In genomic region chr1:46539968-46540367, GRCh38 we compare ENCODE assay signal across 15 cellular contexts. TPM values are rescaled to one million over a fixed set of nuclear protein-coding genes. Genes with fewer than 3 reads are reported as not detected.
A peak's percentile ranks its signal among the peaks of the same experiment; 100 is the strongest.
DNase-seq lines count a peak whose midpoint lies in the region; ATAC-seq and TF ChIP-seq lines count a peak whose summit lies in the region.
"Had no signal": no experiment of that assay in that cellular context is flagged by ENCODE, and none has a peak within 500 bp of the region (broad histone marks: within the 10 kb centered on the region; RNA-seq: fewer than 3 reads in every experiment).

No MANE protein-coding gene starts in this region.

- H3K4me2 ChIP-seq in trophoblast cell (ENCODE audit: low read length): no peak overlapping the region

- no peak overlapping the region for H2AFZ ChIP-seq in trophoblast cell (ENCODE audit: insufficient read depth, low read length, poor library complexity)

- peak; percentile 39 for DNase-seq in GM04503 (ENCODE audit: low read depth)
- peak; percentile 69 for DNase-seq in RWPE1 (ENCODE audit: low spot score)
- peak; percentile 44 for DNase-seq in fibroblast of gingiva (ENCODE audit: low read depth)
- DNase-seq in trophoblast cell: peak; percentile 56 to 70
- no peak for DNase-seq in stimulated activated CD4-positive, alpha-beta T cell treated with anti-CD3 and anti-CD28 coated beads, Interleukin-4, amount 100 ng/mL, for 1 hour
- DNase-seq in midbrain (lab: John Stamatoyannopoulos, UW): no peak
- DNase-seq: activated CD4-positive, alpha-beta memory T cell treated with anti-CD3 and anti-CD28 coated beads, Interleukin-2, amount 10 ng/mL, durations not matched to agents 7 days and 5 days; NCI-H1105 treated with DMSO at 0.1 percent for 48 hours; NCI-H524; Peyer's patch had no signal

- H4K91ac ChIP-seq in trophoblast cell (ENCODE audit: low read depth, low read length): no peak overlapping the region

- no CpG with 5 or more reads among the region's 7 CpGs for WGBS in trophoblast cell (ENCODE audit: extremely low coverage, insufficient coverage, insufficient read length)

- no peaks in the 10 kb centered on the region for H3K79me1 ChIP-seq in trophoblast cell (ENCODE audit: low read length)

- CTCF ChIA-PET in RWPE1 (lab: Yijun Ruan, JAX): interaction anchor here (0.6 to 1.5 kb wide), 2 partner anchors 76 to 93 kb away, joined by 4 to 6 read pairs; no protein-coding TSS in a partner anchor

- H3K9ac ChIP-seq in trophoblast cell (ENCODE audit: low read length): no peak overlapping the region

- H2BK12ac ChIP-seq in trophoblast cell (ENCODE audit: low read length): no peak overlapping the region

- ATAC-seq in GM18520 (IDR thresholded peaks at IDR 0.05; ENCODE audit: unreplicated experiment) (no peak), GM19463 (IDR thresholded peaks at IDR 0.05; ENCODE audit: unreplicated experiment) (no peak)
- ATAC-seq: stimulated activated memory B cell treated with anti-CD40 and anti-IgM and Interleukin-4, amounts not matched to agents 10 μg/mL and 1 μg/mL and 100 μg/mL, for 72 hours had no signal

- no peak overlapping the region for H3K4ac ChIP-seq in trophoblast cell (ENCODE audit: low read depth, low read length)

- no peak overlapping the region for H4K12ac ChIP-seq in trophoblast cell (ENCODE audit: low read depth, low read length)

- no peak overlapping the region for H3K23ac ChIP-seq in trophoblast cell (ENCODE audit: low read length)

- H3K14ac ChIP-seq in trophoblast cell (ENCODE audit: low read length): no peak overlapping the region

- H3K27ac ChIP-seq in RWPE1: no peak overlapping the region
- H3K27ac ChIP-seq in trophoblast cell (ENCODE audit: low read depth, low read length): no peak overlapping the region
- H3K27ac ChIP-seq: epithelial cell of prostate, Peyer's patch had no signal

- peaks cover 6% of the 10 kb centered on the region for H3K9me3 ChIP-seq in trophoblast cell (ENCODE audit: insufficient read depth, low read depth, low read length)
- H3K9me3 ChIP-seq: Peyer's patch had no signal

- H2BK120ac ChIP-seq in trophoblast cell (ENCODE audit: insufficient read depth, low read length, poor library complexity): no peak overlapping the region

- H3K36me3 ChIP-seq in trophoblast cell (ENCODE audit: control insufficient read depth in 1 of 2, insufficient read depth in 2 of 2, low read length in 2 of 2): no peaks in the 10 kb centered on the region
- H3K36me3 ChIP-seq: Peyer's patch had no signal

- no peaks in the 10 kb centered on the region for H3K79me2 ChIP-seq in trophoblast cell (ENCODE audit: control insufficient read depth, insufficient read depth, low read length, poor library complexity)

- no peak for TF ChIP-seq CTCF in RWPE1 (conservative IDR thresholded peaks at IDR 0.05; ENCODE audit: low read depth)

- no peak overlapping the region for H3K18ac ChIP-seq in trophoblast cell (ENCODE audit: low read length)

- no peak overlapping the region for H4K8ac ChIP-seq in trophoblast cell (ENCODE audit: low read depth, low read length)

- POLR2A ChIA-PET in RWPE1 (lab: Yijun Ruan, JAX; ENCODE audit: low non-redundant PET): no interaction called here

- H3K27me3 ChIP-seq in trophoblast cell (ENCODE audit: insufficient read depth, low read length): peaks cover 29% of the 10 kb centered on the region

- no peak overlapping the region for H2BK5ac ChIP-seq in trophoblast cell (ENCODE audit: low read depth, low read length, poor library complexity)

- no peak overlapping the region for H3K4me3 ChIP-seq in trophoblast cell (ENCODE audit: low read depth, low read length)
- H3K4me3 ChIP-seq: Peyer's patch had no signal

- H3K4me1 ChIP-seq in trophoblast cell (ENCODE audit: control insufficient read depth in 1 of 2, insufficient read depth in 2 of 2, low read length in 2 of 2): no peaks in the 10 kb centered on the region
- H3K4me1 ChIP-seq: Peyer's patch had no signal

- no peak overlapping the region for H2AK5ac ChIP-seq in trophoblast cell (ENCODE audit: low read length)

RNA-seq across cellular contexts. Expression of gene KNCN, which starts 11.5 kb away (rescaled TPM):
- not detected in 2 replicates for polyA plus RNA-seq in trophoblast cell (2013)
- polyA plus RNA-seq: CD14-positive monocyte had no signal

RNA-seq across cellular contexts. Expression of gene DMBX1, which starts 50.3 kb away (rescaled TPM):
- polyA plus RNA-seq in trophoblast cell (2013): not detected in 2 replicates
- polyA plus RNA-seq: CD14-positive monocyte had no signal

Comparison
In these comparisons a context has a peak if more than half of its experiments do, and no peak if none do; other contexts are left out.
1. DNase-seq: peak in GM04503 (single experiment), RWPE1 (single experiment), fibroblast of gingiva (single experiment) and trophoblast cell (2 of 2); none in stimulated activated CD4-positive, alpha-beta T cell treated with anti-CD3 and anti-CD28 coated beads, Interleukin-4, amount 100 ng/mL, for 1 hour (single experiment) and midbrain (single experiment).